Comparison of ENCODE assay signal across 7 cellular contexts in genomic region chrX:72572248-72573157, GRCh38. TPM values are rescaled to one million over a fixed set of nuclear protein-coding genes. Genes with fewer than 3 reads are reported as not detected.
DNase-seq lines count a peak whose midpoint lies in the region; ATAC-seq, FAIRE-seq and TF ChIP-seq lines count a peak whose summit lies in the region.

TSS of gene HDAC8 (minus strand) at chrX:72572843. CDS start at chrX:72572761, 82 bp downstream.

- H3K27ac ChIP-seq in SU-DHL-6 (ENCODE audit: low read depth, low read length): peak within 1 kb of the TSS; percentile 47
- peak within 1 kb of the TSS; percentile 91 for H3K27ac ChIP-seq in astrocyte (ENCODE audit: low read depth, low read length)
- peak within 1 kb of the TSS; percentile 64 to 68 for H3K27ac ChIP-seq in right atrium auricular region
- H3K27ac ChIP-seq in prostate gland: peak within 1 kb of the TSS; percentile 74 to 77

- no peak for TF ChIP-seq POLR2A in prostate gland (IDR thresholded peaks at IDR 0.05)

- peak within 1 kb of the TSS; percentile 95 for H2AFZ ChIP-seq in SU-DHL-6 (ENCODE audit: low read depth, low read length, severe bottlenecking)
- H2AFZ ChIP-seq in astrocyte (ENCODE audit: low read depth, low read length): peak within 1 kb of the TSS; percentile 99

- H3K36me3 Mint-ChIP-seq in astrocyte (ENCODE audit: low read depth, unreplicated experiment): no peaks in the 10 kb centered on the region

- H3K4me1 ChIP-seq in astrocyte (ENCODE audit: insufficient read depth, low read length) (peaks cover 23% of the 10 kb centered on the region), right atrium auricular region (no peaks in the 10 kb centered on the region), prostate gland (replicated peaks) (no peaks in the 10 kb centered on the region)

- ATAC-seq in HG02870 (IDR thresholded peaks at IDR 0.05; ENCODE audit: unreplicated experiment): peak; percentile 94

- peak within 1 kb of the TSS; percentile 94 for H3K4me3 Mint-ChIP-seq in astrocyte (ENCODE audit: unreplicated experiment)

- H3K27me3 ChIP-seq in SU-DHL-6 (ENCODE audit: low read length): no peaks in the 10 kb centered on the region
- no peaks in the 10 kb centered on the region for H3K27me3 ChIP-seq in astrocyte (ENCODE audit: insufficient read depth, low read length)
- H3K27me3 ChIP-seq in right atrium auricular region: no peaks in the 10 kb centered on the region
- H3K27me3 ChIP-seq in prostate gland (replicated peaks; ENCODE audit: insufficient read depth): no peaks in the 10 kb centered on the region

- TF ChIP-seq CTCF in SU-DHL-6 (IDR thresholded peaks at IDR 0.05; ENCODE audit: insufficient read depth, low read length, poor library complexity, severe bottlenecking) (no peak), astrocyte (IDR thresholded peaks at IDR 0.05; ENCODE audit: insufficient read depth, low read depth, low read length) (no peak), right atrium auricular region (IDR thresholded peaks at IDR 0.05) (no peak), prostate gland (IDR thresholded peaks at IDR 0.05) (no peak)

- peak within 1 kb of the TSS; percentile 91 for H3K27ac Mint-ChIP-seq in astrocyte (ENCODE audit: unreplicated experiment)

- H3K9me2 ChIP-seq in SU-DHL-6 (replicated peaks; ENCODE audit: insufficient read depth, low read length): no peaks in the 10 kb centered on the region

- H3K36me3 ChIP-seq in SU-DHL-6 (ENCODE audit: low read length): no peaks in the 10 kb centered on the region
- H3K36me3 ChIP-seq in astrocyte (ENCODE audit: insufficient read depth, low read length): peaks cover 4% of the 10 kb centered on the region
- H3K36me3 ChIP-seq in right atrium auricular region: no peaks in the 10 kb centered on the region
- H3K36me3 ChIP-seq in prostate gland: no peaks in the 10 kb centered on the region

- peak within 1 kb of the TSS; percentile 96 for H3K4me3 ChIP-seq in SU-DHL-6 (ENCODE audit: insufficient read depth, low read length, poor library complexity, severe bottlenecking)
- peak within 1 kb of the TSS; percentile 82 for H3K4me3 ChIP-seq in astrocyte (ENCODE audit: insufficient read depth, low read depth, low read length)
- H3K4me3 ChIP-seq in right atrium auricular region: peak within 1 kb of the TSS; percentile 50 to 56
- H3K4me3 ChIP-seq in prostate gland: peak within 1 kb of the TSS; percentile 40 to 43

- no peaks in the 10 kb centered on the region for H3K9me3 ChIP-seq in SU-DHL-6 (ENCODE audit: insufficient read depth, low read length)
- H3K9me3 ChIP-seq in astrocyte (ENCODE audit: insufficient read depth, low read depth, low read length): no peaks in the 10 kb centered on the region
- H3K9me3 ChIP-seq in right atrium auricular region: no peaks in the 10 kb centered on the region
- no peaks in the 10 kb centered on the region for H3K9me3 ChIP-seq in prostate gland

- peak; percentile 92 for FAIRE-seq in GM18507 (lab: Jason Lieb, UNC)
- FAIRE-seq in astrocyte (lab: Jason Lieb, UNC): peak; percentile 93

- H3K27me3 Mint-ChIP-seq in astrocyte (ENCODE audit: low read depth, unreplicated experiment): peaks cover 4% of the 10 kb centered on the region

- 0% methylated on average over 33 of the region's 36 CpGs for WGBS in prostate gland

- H3K4me2 ChIP-seq in SU-DHL-6 (ENCODE audit: low read depth, low read length, poor library complexity, severe bottlenecking) (peak within 1 kb of the TSS; percentile 82), astrocyte (ENCODE audit: low read length) (peak within 1 kb of the TSS; percentile 93)

- intact Hi-C loops in prostate gland (cut with DNase I): no loop called here

- H3K4me1 Mint-ChIP-seq in astrocyte (ENCODE audit: low read depth, unreplicated experiment): peaks cover 7% of the 10 kb centered on the region

- DNase-seq in GM18507 (ENCODE audit: extremely low spot score, insufficient read length, low read depth) (peak; percentile 22), NCI-H1417 treated with DMSO at 0.1 percent for 48 hours (lab: John Stamatoyannopoulos, UW) (peak; percentile 8), astrocyte (ENCODE audit: low read depth) (peak; percentile 77), right atrium auricular region (ENCODE audit: low spot score) (peak; percentile 69), prostate gland (ENCODE audit: low spot score) (peak; percentile 53)

- H3K9ac ChIP-seq in SU-DHL-6 (ENCODE audit: low read length) (peak within 1 kb of the TSS; percentile 87), astrocyte (ENCODE audit: low read length) (peak within 1 kb of the TSS; percentile 95)

- peaks cover 5% of the 10 kb centered on the region; the same call in 1 of the 2 replicates for H3K79me2 ChIP-seq in SU-DHL-6 (ENCODE audit: insufficient read depth, low read length)
- H3K79me2 ChIP-seq in astrocyte (ENCODE audit: insufficient read depth, low read length): peaks cover 8% of the 10 kb centered on the region

- H4K20me1 ChIP-seq in SU-DHL-6 (ENCODE audit: low read depth, low read length) (no peaks in the 10 kb centered on the region), astrocyte (ENCODE audit: insufficient read depth, low read length) (peaks cover 16% of the 10 kb centered on the region)

- H3F3A ChIP-seq in SU-DHL-6 (ENCODE audit: insufficient read depth): no peaks in the 10 kb centered on the region

- H3K9me3 Mint-ChIP-seq in astrocyte (ENCODE audit: unreplicated experiment): no peaks in the 10 kb centered on the region

RNA-seq across cellular contexts. Expression of gene HDAC8, which starts in this region (rescaled TPM):
- total RNA-seq in astrocyte (23.6 and 24.3 TPM in 2 replicates), right atrium auricular region (10 to 100 TPM; 12.0 to 13.0 TPM), prostate gland (10 to 100 TPM; 25.3 to 32.3 TPM)

Comparison
In these comparisons a context has a peak if more than half of its experiments do, and no peak if none do; other contexts are left out.
1. Peak in every context shown above with its lines: DNase-seq, ATAC-seq, H3K4me3 ChIP-seq and H3K27ac ChIP-seq.
2. DNase-seq: peak in every context shown above with its lines; median percentile 77 in astrocyte; 69 in right atrium auricular region; 53 in prostate gland; 22 in GM18507; 8 in NCI-H1417 treated with DMSO at 0.1 percent for 48 hours.
3. H3K4me3 ChIP-seq: peak in every context shown above with its lines; median percentile 96 in SU-DHL-6; 82 in astrocyte; 53 in right atrium auricular region; 42 in prostate gland.